ENCODE assay signal across 9 cellular contexts in the genomic region with DNA sequence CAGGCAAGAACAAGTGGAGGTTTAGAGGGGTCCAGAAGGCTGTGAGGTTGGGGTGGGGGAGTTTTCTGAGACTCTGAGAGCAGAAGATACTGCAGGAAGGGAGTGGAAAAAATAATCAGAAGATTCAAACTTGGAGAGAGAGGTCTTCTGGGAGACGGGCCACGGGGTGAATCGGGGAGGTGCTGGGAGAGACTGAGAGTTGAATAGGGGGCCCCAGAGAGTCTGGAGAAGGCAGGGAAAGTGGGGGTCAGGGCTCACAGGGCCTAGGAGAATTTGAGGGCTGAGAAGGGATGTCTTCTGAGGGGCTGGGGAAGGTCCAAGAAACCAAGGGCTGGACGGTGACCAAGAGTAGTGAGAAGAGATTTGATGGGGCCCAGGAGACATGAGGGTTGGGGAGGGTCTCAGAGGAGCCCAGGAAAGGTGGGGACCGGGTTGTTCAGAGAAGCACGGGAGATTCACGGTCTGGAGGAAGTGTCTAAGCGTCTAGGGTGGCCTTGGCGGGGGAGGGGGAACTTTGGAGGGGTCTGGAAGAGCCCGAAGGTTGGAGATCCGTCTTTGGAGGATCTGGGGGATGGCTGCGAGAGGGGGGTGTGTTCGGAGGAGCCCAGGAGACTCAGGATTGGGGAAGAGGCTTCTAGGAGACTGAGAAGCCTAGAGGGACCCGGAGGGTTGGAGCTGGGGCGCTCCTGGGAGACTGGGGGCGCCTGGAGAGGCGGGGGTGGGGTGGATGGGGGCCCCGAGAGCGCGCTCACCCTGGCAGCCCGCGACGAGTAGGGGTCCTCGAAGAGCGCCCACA. TPM values are rescaled to one million over a fixed set of nuclear protein-coding genes. Genes with fewer than 3 reads are reported as not detected.
A peak's percentile ranks its signal among the peaks of the same experiment; 100 is the strongest.
DNase-seq lines count a peak whose midpoint lies in the region; ATAC-seq and TF ChIP-seq lines count a peak whose summit lies in the region.
"Had no signal": no experiment of that assay in that cellular context is flagged by ENCODE, and none has a peak within 500 bp of the region (broad histone marks: within the 10 kb centered on the region; RNA-seq: fewer than 3 reads in every experiment).

No MANE protein-coding gene starts in this region.

- H3K4me1 Mint-ChIP-seq in activated T-helper 2 cell treated with anti-CD3 and anti-CD28 coated beads, Interferon-gamma antibody, Interleukin-2, Interleukin-4, amounts not matched to agents 10 μg/mL and 5 μg/mL and 100 μg/mL, durations not matched to agents 14 hours and 24 hours and 36 hours (ENCODE audit: low read depth): peaks cover 49% of the 10 kb centered on the region
- H3K4me1 Mint-ChIP-seq in natural killer cell: peaks cover 39 to 57% of the 10 kb centered on the region in 2 donors

- no peak overlapping the region for H3K4me3 ChIP-seq in A673 (ENCODE audit: low read depth, low read length, poor library complexity, severe bottlenecking)

- DNase-seq in A673 (ENCODE audit: low spot score) (no peak), GM13977 (ENCODE audit: low spot score) (peak; percentile 8), natural killer cell (no peak), GM19240 (ENCODE audit: insufficient read length, low spot score) (no peak), pons (ENCODE audit: low spot score) (no peak), RKO (ENCODE audit: low spot score) (no peak)
- no peak for DNase-seq in activated T-helper 2 cell treated with anti-CD3 and anti-CD28 coated beads, Interferon-gamma antibody, Interleukin-2, Interleukin-4, amounts not matched to agents 10 μg/mL and 5 μg/mL and 100 μg/mL, durations not matched to agents 14 hours and 24 hours and 36 hours (ENCODE audit: low spot score)
- DNase-seq: NCI-H1105 had no signal

- H3K27me3 ChIP-seq in A673 (replicated peaks; ENCODE audit: insufficient read depth, low read depth, low read length, poor library complexity): peaks cover 25% of the 10 kb centered on the region

- peaks cover 9% of the 10 kb centered on the region for H3K4me1 ChIP-seq in A673 (ENCODE audit: insufficient read depth, low read length, poor library complexity, severe bottlenecking)

- ATAC-seq in natural killer cell (no peak), HG02973 (IDR thresholded peaks at IDR 0.05; ENCODE audit: unreplicated experiment) (no peak)

- intact Hi-C loops in A673 (cut with micrococcal nuclease; ENCODE audit: unreplicated experiment) (loop anchor here (2.0 kb wide), 1 partner anchor 75 kb away; no protein-coding TSS in a partner anchor), natural killer cell (cut with micrococcal nuclease) (no loop called here)
- intact Hi-C loops in activated T-helper 2 cell treated with anti-CD3 and anti-CD28 coated beads, Interferon-gamma antibody, Interleukin-2, Interleukin-4, amounts not matched to agents 10 μg/mL and 5 μg/mL and 100 μg/mL, durations not matched to agents 14 hours and 24 hours and 36 hours (cut with micrococcal nuclease): loop anchor here (2.0 kb wide), 1 partner anchor 399 kb away; a partner anchor contains a TSS

- peak overlapping the region; percentile 23 for H3K27ac Mint-ChIP-seq in activated T-helper 2 cell treated with anti-CD3 and anti-CD28 coated beads, Interferon-gamma antibody, Interleukin-2, Interleukin-4, amounts not matched to agents 10 μg/mL and 5 μg/mL and 100 μg/mL, durations not matched to agents 14 hours and 24 hours and 36 hours
- peak overlapping the region; percentile 29 to 53 for H3K27ac Mint-ChIP-seq in natural killer cell

- in situ Hi-C loops in GM13977 (cut with MboI; ENCODE audit: low pct_unique_long_range_greater_than_20kb, low sequenced_read_pairs, unreplicated experiment): no loop called here

- H3K36me3 Mint-ChIP-seq in activated T-helper 2 cell treated with anti-CD3 and anti-CD28 coated beads, Interferon-gamma antibody, Interleukin-2, Interleukin-4, amounts not matched to agents 10 μg/mL and 5 μg/mL and 100 μg/mL, durations not matched to agents 14 hours and 24 hours and 36 hours (ENCODE audit: low read depth): peaks cover 19% of the 10 kb centered on the region
- peaks cover 22% of the 10 kb centered on the region for H3K36me3 Mint-ChIP-seq in natural killer cell

- TF ChIP-seq CTCF in A673 (conservative IDR thresholded peaks at IDR 0.05; ENCODE audit: low read depth, low read length) (0 out of 2 replicates have a peak, but pooled peaks have one; percentile 10), GM13977 (IDR thresholded peaks at IDR 0.05; ENCODE audit: extremely low read depth, insufficient read depth, missing control alignments) (no peak), natural killer cell (IDR thresholded peaks at IDR 0.05) (no peak)

- POLR2A ChIA-PET in A673 (lab: Charles Lee; ENCODE audit: low non-redundant PET): interaction anchor here (0.6 kb wide), 1 partner anchor 13 kb away, joined by 6 read pairs; no protein-coding TSS in a partner anchor

- CTCF ChIA-PET in A673 (lab: Charles Lee): interaction anchor here (0.6 to 1.8 kb wide), 5 partner anchors 11 to 83 kb away, joined by 3 to 19 read pairs (median 8); no protein-coding TSS in a partner anchor

- no peaks in the 10 kb centered on the region for H3K9me3 Mint-ChIP-seq in activated T-helper 2 cell treated with anti-CD3 and anti-CD28 coated beads, Interferon-gamma antibody, Interleukin-2, Interleukin-4, amounts not matched to agents 10 μg/mL and 5 μg/mL and 100 μg/mL, durations not matched to agents 14 hours and 24 hours and 36 hours
- H3K9me3 Mint-ChIP-seq in natural killer cell: peaks cover 3 to 4% of the 10 kb centered on the region in 2 donors

- H3K36me3 ChIP-seq in A673 (ENCODE audit: insufficient read depth, low read length, poor library complexity, severe bottlenecking): no peaks in the 10 kb centered on the region

- no peaks in the 10 kb centered on the region for H3K9me3 ChIP-seq in A673 (ENCODE audit: low read depth, low read length, poor library complexity, severe bottlenecking)

- peaks cover 15% of the 10 kb centered on the region for H3K27me3 Mint-ChIP-seq in activated T-helper 2 cell treated with anti-CD3 and anti-CD28 coated beads, Interferon-gamma antibody, Interleukin-2, Interleukin-4, amounts not matched to agents 10 μg/mL and 5 μg/mL and 100 μg/mL, durations not matched to agents 14 hours and 24 hours and 36 hours (ENCODE audit: low read depth)
- peaks cover 44 to 62% of the 10 kb centered on the region in 2 donors for H3K27me3 Mint-ChIP-seq in natural killer cell (ENCODE audit: low read depth in 2 of 2)

- no peak overlapping the region for H3K27ac ChIP-seq in A673 (ENCODE audit: low read depth, low read length, poor library complexity, severe bottlenecking)

- BruUV-seq in A673 (replicated peaks; lab: Mats Ljungman, UMichigan): no TSS peak

- H3K4me3 Mint-ChIP-seq in activated T-helper 2 cell treated with anti-CD3 and anti-CD28 coated beads, Interferon-gamma antibody, Interleukin-2, Interleukin-4, amounts not matched to agents 10 μg/mL and 5 μg/mL and 100 μg/mL, durations not matched to agents 14 hours and 24 hours and 36 hours (ENCODE audit: low read depth): peak overlapping the region; percentile 68
- H3K4me3 Mint-ChIP-seq in natural killer cell: peak overlapping the region; percentile 65

RNA-seq across cellular contexts. Expression of a gene that starts 1.5 kb away (rescaled TPM):
- total RNA-seq in A673 (2021) (6.4 and 6.7 TPM in 2 replicates), natural killer cell (1 to 10 TPM in 1 of 3 donors, under 1 TPM in 2; 0.57 to 3.2 (median 0.68) TPM)
- total RNA-seq in activated T-helper 2 cell treated with anti-CD3 and anti-CD28 coated beads, Interferon-gamma antibody, Interleukin-2, Interleukin-4, amounts not matched to agents 10 μg/mL and 5 μg/mL and 100 μg/mL, durations not matched to agents 14 hours and 24 hours and 36 hours: 17.6 and 19.2 TPM in 2 replicates

RNA-seq across cellular contexts. Expression of a gene that starts 37.8 kb away (rescaled TPM):
- 0.47 and 0.63 TPM in 2 replicates for total RNA-seq in A673 (2021)
- total RNA-seq in activated T-helper 2 cell treated with anti-CD3 and anti-CD28 coated beads, Interferon-gamma antibody, Interleukin-2, Interleukin-4, amounts not matched to agents 10 μg/mL and 5 μg/mL and 100 μg/mL, durations not matched to agents 14 hours and 24 hours and 36 hours: 5.1 and 5.5 TPM in 2 replicates
- total RNA-seq in natural killer cell: 1 to 10 TPM in 1 of 3 donors, under 1 TPM in 2; 0.94 to 1.3 (median 0.95) TPM

RNA-seq across cellular contexts. Expression of a gene that starts 48.6 kb away (rescaled TPM):
- total RNA-seq in A673 (2021): 42.7 and 45.0 TPM in 2 replicates
- total RNA-seq in activated T-helper 2 cell treated with anti-CD3 and anti-CD28 coated beads, Interferon-gamma antibody, Interleukin-2, Interleukin-4, amounts not matched to agents 10 μg/mL and 5 μg/mL and 100 μg/mL, durations not matched to agents 14 hours and 24 hours and 36 hours: 76.1 and 79.9 TPM in 2 replicates
- total RNA-seq in natural killer cell: 100 to 1,000 TPM; 185 to 217 (median 211) TPM

RNA-seq across cellular contexts. Expression of a gene that starts 56.5 kb away (rescaled TPM):
- total RNA-seq in A673 (2021): 143 and 155 TPM in 2 replicates
- total RNA-seq in activated T-helper 2 cell treated with anti-CD3 and anti-CD28 coated beads, Interferon-gamma antibody, Interleukin-2, Interleukin-4, amounts not matched to agents 10 μg/mL and 5 μg/mL and 100 μg/mL, durations not matched to agents 14 hours and 24 hours and 36 hours: 153 and 162 TPM in 2 replicates
- 10 to 100 TPM; 26.1 to 32.0 (median 30.2) TPM for total RNA-seq in natural killer cell
